In genomic region chr16:77971306-77972131, GRCh38 we compare ENCODE assay signal across 9 cellular contexts. TPM values are rescaled to one million over a fixed set of nuclear protein-coding genes. Genes with fewer than 3 reads are reported as not detected.
A peak's percentile ranks its signal among the peaks of the same experiment; 100 is the strongest.
DNase-seq lines count a peak whose midpoint lies in the region; ATAC-seq lines count a peak whose summit lies in the region.
"Had no signal": no experiment of that assay in that cellular context is flagged by ENCODE, and none has a peak within 500 bp of the region (broad histone marks: within the 10 kb centered on the region; RNA-seq: fewer than 3 reads in every experiment).

No MANE protein-coding gene starts in this region.

- H3K27ac Mint-ChIP-seq in CD8-positive, alpha-beta memory T cell: no peak overlapping the region
- H3K27ac Mint-ChIP-seq in activated naive CD4-positive, alpha-beta T cell treated with anti-CD3 and anti-CD28 coated beads for 36 hours: no peak overlapping the region

- H3K4me1 Mint-ChIP-seq in CD8-positive, alpha-beta memory T cell: no peaks in the 10 kb centered on the region
- H3K4me1 Mint-ChIP-seq in activated naive CD4-positive, alpha-beta T cell treated with anti-CD3 and anti-CD28 coated beads for 36 hours (ENCODE audit: low read depth): peaks cover 3% of the 10 kb centered on the region

- CTCF ChIA-PET in CD8-positive, alpha-beta memory T cell (lab: Charles Lee): interaction anchor here (0.9 to 5.1 kb wide), 4 partner anchors 11 to 296 kb away, joined by 3 to 36 read pairs (median 6); no protein-coding TSS in a partner anchor
- CTCF ChIA-PET in activated naive CD4-positive, alpha-beta T cell treated with anti-CD3 and anti-CD28 coated beads for 36 hours (lab: Charles Lee): interaction anchor here (0.9 to 8.7 kb wide), 6 partner anchors 12 to 295 kb away, joined by 3 to 53 read pairs (median 4); no protein-coding TSS in a partner anchor

- no peak overlapping the region for H3K4me3 Mint-ChIP-seq in CD8-positive, alpha-beta memory T cell
- no peak overlapping the region for H3K4me3 Mint-ChIP-seq in activated naive CD4-positive, alpha-beta T cell treated with anti-CD3 and anti-CD28 coated beads for 36 hours

- H3K27ac ChIP-seq in CD8-positive, alpha-beta memory T cell (ENCODE audit: low read depth, low read length): no peak overlapping the region
- no peak overlapping the region for H3K27ac ChIP-seq in SJCRH30

- H3K36me3 ChIP-seq in CD8-positive, alpha-beta memory T cell (ENCODE audit: insufficient read depth, low read length): no peaks in the 10 kb centered on the region
- H3K36me3 ChIP-seq in SJCRH30: no peaks in the 10 kb centered on the region

- H3K36me3 Mint-ChIP-seq in CD8-positive, alpha-beta memory T cell: no peaks in the 10 kb centered on the region
- no peaks in the 10 kb centered on the region for H3K36me3 Mint-ChIP-seq in activated naive CD4-positive, alpha-beta T cell treated with anti-CD3 and anti-CD28 coated beads for 36 hours (ENCODE audit: low read depth)

- peaks cover 0 to 2% (median 0%) of the 10 kb centered on the region in 5 donors for H3K9me3 Mint-ChIP-seq in CD8-positive, alpha-beta memory T cell
- H3K9me3 Mint-ChIP-seq in activated naive CD4-positive, alpha-beta T cell treated with anti-CD3 and anti-CD28 coated beads for 36 hours: no peaks in the 10 kb centered on the region

- POLR2A ChIA-PET in CD8-positive, alpha-beta memory T cell (lab: Charles Lee): no interaction called here

- no peaks in the 10 kb centered on the region for H3K27me3 ChIP-seq in CD8-positive, alpha-beta memory T cell (ENCODE audit: insufficient read depth, low read length, poor library complexity, severe bottlenecking)
- no peaks in the 10 kb centered on the region for H3K27me3 ChIP-seq in SJCRH30

- peak; percentile 82 for ATAC-seq in GM19463 (IDR thresholded peaks at IDR 0.05; ENCODE audit: unreplicated experiment)
- ATAC-seq in Right ventricle myocardium superior (ENCODE audit: poor library complexity): peak; percentile 95

- peaks cover 4 to 30% of the 10 kb centered on the region in 2 donors for H3K27me3 Mint-ChIP-seq in CD8-positive, alpha-beta memory T cell
- peaks cover 14% of the 10 kb centered on the region for H3K27me3 Mint-ChIP-seq in activated naive CD4-positive, alpha-beta T cell treated with anti-CD3 and anti-CD28 coated beads for 36 hours (ENCODE audit: low read depth)

- DNase-seq in CD8-positive, alpha-beta memory T cell: peak; percentile 35 to 77 (median 60)
- peak; percentile 52 for DNase-seq in Jurkat, Clone E6-1 (ENCODE audit: low read depth, low spot score)
- DNase-seq in SJCRH30 (peak; percentile 47 to 71), Right ventricle myocardium superior (peak; percentile 88), posterior vena cava (ENCODE audit: low spot score) (peak; percentile 93), ureter (ENCODE audit: low spot score) (peak; percentile 83)
- DNase-seq in activated naive CD4-positive, alpha-beta T cell treated with anti-CD3 and anti-CD28 coated beads for 36 hours: peak; percentile 85

- intact Hi-C loops in activated naive CD4-positive, alpha-beta T cell treated with anti-CD3 and anti-CD28 coated beads for 36 hours (cut with micrococcal nuclease): loop anchor here (1.0 to 10.0 kb wide), 5 partner anchors 32 to 735 kb away; partner anchors contain the start of gene VAT1L
- intact Hi-C loops in Right ventricle myocardium superior (cut with DNase I): loop anchor here (2.0 kb wide), 1 partner anchor 297 kb away; no protein-coding TSS in a partner anchor
- intact Hi-C loops in posterior vena cava (cut with DNase I): loop anchor here (5.0 kb wide), 1 partner anchor 294 kb away; no protein-coding TSS in a partner anchor

- no peak overlapping the region for H3K4me3 ChIP-seq in CD8-positive, alpha-beta memory T cell (ENCODE audit: low read length)
- no peak overlapping the region for H3K4me3 ChIP-seq in Jurkat, Clone E6-1 (ENCODE audit: low read length)
- no peak overlapping the region for H3K4me3 ChIP-seq in SJCRH30

- no peaks in the 10 kb centered on the region for H3K9me3 ChIP-seq in CD8-positive, alpha-beta memory T cell (ENCODE audit: low read length)
- no peaks in the 10 kb centered on the region for H3K9me3 ChIP-seq in SJCRH30 (replicated peaks)

- H3K4me1 ChIP-seq in CD8-positive, alpha-beta memory T cell (ENCODE audit: insufficient read depth, low read length): no peaks in the 10 kb centered on the region
- no peaks in the 10 kb centered on the region for H3K4me1 ChIP-seq in SJCRH30

RNA-seq across cellular contexts. Expression of gene CLEC3A, which starts 50.8 kb away (rescaled TPM):
- total RNA-seq in CD8-positive, alpha-beta memory T cell: not detected
- not detected for polyA plus RNA-seq in CD8-positive, alpha-beta memory T cell
- not detected for polyA plus RNA-seq in Jurkat, Clone E6-1 (2012; ENCODE audit: insufficient read depth, insufficient read length)
- total RNA-seq in SJCRH30 (2014; rRNA removed; shearing (Covaris generic)): not detected in 2 replicates
- total RNA-seq in activated naive CD4-positive, alpha-beta T cell treated with anti-CD3 and anti-CD28 coated beads for 36 hours: not detected
- total RNA-seq in Right ventricle myocardium superior (not detected), posterior vena cava (not detected), ureter (not detected)
- total RNA-seq: T-helper 2 cell treated with Interferon-gamma antibody and Interleukin-4, amounts not matched to agents 100 ng/mL and 5 ng/mL, for 36 hours had no signal
